Comparison of ENCODE assay signal across 26 cellular contexts in genomic region chr2:34153484-34153883, GRCh38.
"Had no signal": no experiment of that assay in that cellular context is flagged by ENCODE, and none has a peak within 500 bp of the region (broad histone marks: within the 10 kb centered on the region; RNA-seq: fewer than 3 reads in every experiment).

No MANE protein-coding gene starts in this region.

- H3K9me3 ChIP-seq: stomach, suprapubic skin, testis, thoracic aorta, thyroid gland, tibial artery, tibial nerve, transverse colon, upper lobe of right lung, uterus, vagina had no signal

- DNase-seq: stimulated activated CD4-positive, alpha-beta T cell treated with anti-CD3 and anti-CD28 coated beads, Interleukin-2, amount 100 ng/mL, for 48 hours; stimulated activated CD4-positive, alpha-beta T cell treated with anti-CD3 and anti-CD28 coated beads, Interleukin-4, amount 100 ng/mL, for 1 hour; stimulated activated CD4-positive, alpha-beta T cell treated with anti-CD3 and anti-CD28 coated beads, Interleukin-4, amount 100 ng/mL, for 24 hours; stimulated activated CD4-positive, alpha-beta T cell treated with anti-CD3 and anti-CD28 coated beads, Interleukin-4, amount 100 ng/mL, for 4 hours; stimulated activated CD8-positive, alpha-beta memory T cell treated with anti-CD3 and anti-CD28 coated beads, Interleukin-4, amount 100 ng/mL, for 48 hours; stimulated activated naive B cell treated with anti-CD40 and anti-IgM and Interleukin-4, amounts not matched to agents 10 μg/mL and 1 μg/mL and 100 μg/mL, for 72 hours; stimulated activated naive CD4-positive, alpha-beta T cell; stimulated activated naive CD4-positive, alpha-beta T cell treated with Interleukin-2 at 50 U/mL for 16 hours; stimulated activated naive CD8-positive, alpha-beta T cell treated with anti-CD3 and anti-CD28 coated beads, Interleukin-15, amount 100 ng/mL, for 72 hours; stimulated activated naive CD8-positive, alpha-beta T cell treated with anti-CD3 and anti-CD28 coated beads, Interleukin-15, Interleukin-2, amounts not matched to agents 100 U/mL and 50 U/mL, for 24 hours; stomach; substantia nigra; testis; thyroid gland; tibial artery; transverse colon; trophoblast cell; upper lobe of left lung; upper lobe of right lung; uterus had no signal

- H3K4me3 ChIP-seq: stomach, suprapubic skin, testis, thoracic aorta, thyroid gland, tibial artery, tibial nerve, transverse colon, upper lobe of left lung, upper lobe of right lung, uterus, vagina had no signal

- H3K36me3 ChIP-seq: stomach, suprapubic skin, thoracic aorta, thyroid gland, tibial artery, tibial nerve, transverse colon, upper lobe of left lung, upper lobe of right lung, uterus, vagina had no signal

- H3K27me3 ChIP-seq: stomach, suprapubic skin, testis, thyroid gland, tibial artery, tibial nerve, transverse colon, upper lobe of left lung, upper lobe of right lung, uterus, vagina had no signal

- ATAC-seq: stimulated activated effector memory CD8-positive, alpha-beta T cell treated with anti-CD3 and anti-CD28 coated beads, Interleukin-12 subunit alpha, Interleukin-12 subunit beta, amount 100 ng/mL, for 72 hours; stimulated activated memory B cell treated with anti-CD40 and anti-IgM and Interleukin-4, amounts not matched to agents 10 μg/mL and 1 μg/mL and 100 μg/mL, for 72 hours; stimulated activated naive B cell treated with anti-CD40 and anti-IgM and Interleukin-4, amounts not matched to agents 10 μg/mL and 1 μg/mL and 100 μg/mL, for 72 hours; stimulated activated naive CD8-positive, alpha-beta T cell treated with anti-CD3 and anti-CD28 coated beads, Interleukin-15, amount 100 ng/mL, for 72 hours; stimulated activated naive CD8-positive, alpha-beta T cell treated with anti-CD3 and anti-CD28 coated beads, Interleukin-15, Interleukin-2, amounts not matched to agents 100 U/mL and 50 U/mL, for 24 hours; upper lobe of right lung had no signal

- H3K27ac ChIP-seq: stomach, suprapubic skin, testis, thoracic aorta, thyroid gland, tibial artery, tibial nerve, transverse colon, upper lobe of left lung, upper lobe of right lung, uterus, vagina had no signal

- H3K4me1 ChIP-seq: stomach, suprapubic skin, testis, thyroid gland, tibial artery, tibial nerve, transverse colon, upper lobe of left lung, upper lobe of right lung, uterus, vagina had no signal
